Comparison of ENCODE assay signal across 17 cellular contexts in the genomic region with DNA sequence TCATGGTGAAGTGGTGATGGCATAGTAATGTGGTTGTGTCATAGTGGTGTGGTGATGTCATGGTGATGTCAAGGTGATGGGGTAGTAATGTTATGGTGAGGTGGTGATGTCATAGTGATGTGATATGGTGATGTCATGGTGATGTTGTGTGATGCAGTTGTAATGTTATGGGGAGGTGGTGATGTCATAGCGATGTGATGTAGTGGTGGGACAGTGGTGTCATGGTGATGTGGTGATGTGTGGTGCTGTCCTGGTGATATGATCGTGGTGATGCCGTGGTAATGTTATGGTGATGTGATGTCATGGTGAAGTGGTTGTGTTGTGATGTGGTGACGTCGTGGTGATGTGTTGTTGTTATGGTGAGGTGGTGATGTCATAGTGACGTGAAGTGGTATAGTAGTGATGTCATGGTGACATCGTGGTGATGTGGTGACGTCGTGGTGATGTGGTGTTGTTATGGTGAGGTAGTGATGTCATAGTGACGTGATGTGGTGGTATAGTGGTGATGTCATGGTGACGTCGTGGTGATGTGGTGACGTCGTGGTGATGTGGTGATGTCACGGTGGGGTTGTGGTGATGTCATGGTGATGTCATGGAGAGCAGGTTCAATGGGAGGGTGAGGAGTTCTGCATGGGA.
DNase-seq lines count a peak whose midpoint lies in the region; ATAC-seq and TF ChIP-seq lines count a peak whose summit lies in the region.
"Had no signal": no experiment of that assay in that cellular context is flagged by ENCODE, and none has a peak within 500 bp of the region (broad histone marks: within the 10 kb centered on the region; RNA-seq: fewer than 3 reads in every experiment).

No MANE protein-coding gene starts in this region.

- no peaks in the 10 kb centered on the region for H3K4me1 Mint-ChIP-seq in WTC11
- H3K4me1 Mint-ChIP-seq: central memory CD8-positive, alpha-beta T cell had no signal

- in situ Hi-C loops in GM23248 (cut with MboI), result no loop called here

- H3K79me2 ChIP-seq in SK-N-SH (ENCODE audit: insufficient read depth) (no peaks in the 10 kb centered on the region), GM23248 (ENCODE audit: insufficient read depth) (no peaks in the 10 kb centered on the region)

- no peak overlapping the region for H3K27ac ChIP-seq in SK-N-SH (ENCODE audit: low read depth in 2 of 2, low read length in 1 of 2)
- H3K27ac ChIP-seq in GM23248, result no peak overlapping the region
- H3K27ac ChIP-seq: epithelial cell of prostate, upper lobe of right lung had no signal

- H3K9me3 ChIP-seq in SK-N-SH, result no peaks in the 10 kb centered on the region
- no peaks in the 10 kb centered on the region for H3K9me3 ChIP-seq in GM23248 (ENCODE audit: low read depth)
- H3K9me3 ChIP-seq: upper lobe of right lung had no signal

- no peak overlapping the region for H3K9ac ChIP-seq in SK-N-SH
- H3K9ac ChIP-seq in GM23248, result no peak overlapping the region

- TF ChIP-seq RAD21 in SK-N-SH (IDR thresholded peaks at IDR 0.05; ENCODE audit: low read length), result no peak

- no peak overlapping the region for H2AFZ ChIP-seq in SK-N-SH (ENCODE audit: low read depth)
- no peak overlapping the region for H2AFZ ChIP-seq in GM23248

- ATAC-seq in SK-N-SH treated with all-trans-retinoic acid at 6 μM for 48 hours (no peak), WTC11 (no peak), GM21528 (IDR thresholded peaks at IDR 0.05; ENCODE audit: low FRiP score, unreplicated experiment) (no peak), HG03175 (IDR thresholded peaks at IDR 0.05; ENCODE audit: unreplicated experiment) (no peak)
- ATAC-seq: left colon, upper lobe of right lung had no signal

- H3K27me3 ChIP-seq in SK-N-SH (ENCODE audit: insufficient read depth) (no peaks in the 10 kb centered on the region), GM23248 (replicated peaks; ENCODE audit: insufficient read depth) (no peaks in the 10 kb centered on the region)
- H3K27me3 ChIP-seq: upper lobe of right lung had no signal

- no peaks in the 10 kb centered on the region for H3K27me3 Mint-ChIP-seq in WTC11 (ENCODE audit: low read depth)
- H3K27me3 Mint-ChIP-seq: central memory CD8-positive, alpha-beta T cell had no signal

- WGBS in SK-N-SH (ENCODE audit: low lambda C conversion rate), result 63% methylated on average over 15 of the region's 15 CpGs
- WGBS in GM23248 (ENCODE audit: low coverage in 1 of 2, low lambda C conversion rate in 2 of 2, missing lambda C conversion rate in 2 of 2), 2 experiments, result 70 to 73% methylated on average over 15 of the region's 15 CpGs

- DNase-seq in SK-N-SH (peak; percentile 45), GM23248 (peak; percentile 22), WTC11 (ENCODE audit: low spot score) (no peak), fibroblast of villous mesenchyme (ENCODE audit: low read depth) (peak; percentile 1), D341Med (ENCODE audit: low spot score) (no peak)
- DNase-seq: activated CD4-positive, CD25-positive, alpha-beta regulatory T cell treated with anti-CD3 and anti-CD28 coated beads, Interleukin-2, amount 50 U/mL, for 72 hours; activated naive CD4-positive, alpha-beta T cell; Caco-2; left colon; NCI-H226; stimulated activated CD8-positive, alpha-beta memory T cell treated with anti-CD3 and anti-CD28 coated beads, Interleukin-4, amount 100 ng/mL, for 48 hours; upper lobe of right lung had no signal

- H3K4me1 ChIP-seq in SK-N-SH (ENCODE audit: control insufficient read depth in 1 of 2, insufficient read depth in 2 of 2, low read depth in 1 of 2, low read length in 1 of 2) (peaks cover 0 to 4% of the 10 kb centered on the region in 2 experiments; a peak in 1 of 4 replicates), GM23248 (ENCODE audit: insufficient read depth) (no peaks in the 10 kb centered on the region)
- H3K4me1 ChIP-seq: Caco-2, upper lobe of right lung had no signal

- CTCF ChIA-PET in SK-N-SH (lab: Yijun Ruan, JAX), result interaction anchor here (0.9 kb wide), 1 partner anchor 12 kb away, joined by 3 read pairs; no protein-coding TSS in a partner anchor
- CTCF ChIA-PET in WTC11 (lab: Charles Lee), result no interaction called here

- TF ChIP-seq CTCF in SK-N-SH (IDR thresholded peaks at IDR 0.05), result no peak
- TF ChIP-seq CTCF in WTC11 (IDR thresholded peaks at IDR 0.05), result no peak
- no peak for TF ChIP-seq CTCF in fibroblast of villous mesenchyme (IDR thresholded peaks at IDR 0.05; ENCODE audit: insufficient read depth, low read depth, low read length)

- H3K9me3 Mint-ChIP-seq in WTC11, result no peaks in the 10 kb centered on the region
- H3K9me3 Mint-ChIP-seq: central memory CD8-positive, alpha-beta T cell had no signal

- H4K20me1 ChIP-seq in SK-N-SH (ENCODE audit: insufficient read depth), result no peaks in the 10 kb centered on the region
- no peaks in the 10 kb centered on the region for H4K20me1 ChIP-seq in GM23248 (ENCODE audit: insufficient read depth)

- H3K27ac Mint-ChIP-seq in WTC11, result no peak overlapping the region

- no peaks in the 10 kb centered on the region for H3K36me3 Mint-ChIP-seq in WTC11

- H3F3A ChIP-seq in SK-N-SH (replicated peaks; ENCODE audit: insufficient read depth) (no peaks in the 10 kb centered on the region), GM23248 (ENCODE audit: insufficient read depth) (no peaks in the 10 kb centered on the region)

- H3K4me2 ChIP-seq in SK-N-SH (no peak overlapping the region), GM23248 (ENCODE audit: unreplicated experiment) (no peak overlapping the region)

- TF ChIP-seq EP300 in SK-N-SH (IDR thresholded peaks at IDR 0.05; ENCODE audit: borderline replicate concordance in 1 of 2, low read depth in 1 of 2, low read length in 1 of 2), result no peak

- H3K9me2 ChIP-seq in SK-N-SH (no peaks in the 10 kb centered on the region), GM23248 (ENCODE audit: insufficient read depth) (no peaks in the 10 kb centered on the region)

- POLR2A ChIA-PET in SK-N-SH (lab: Yijun Ruan, JAX) (no interaction called here), WTC11 (lab: Charles Lee) (no interaction called here)

- no peak overlapping the region for H3K4me3 ChIP-seq in SK-N-SH (ENCODE audit: low read depth in 2 of 2, low read length in 1 of 2)
- H3K4me3 ChIP-seq in GM23248, result no peak overlapping the region
- no peak overlapping the region for H3K4me3 ChIP-seq in fibroblast of villous mesenchyme (ENCODE audit: low read depth, low read length)
- H3K4me3 ChIP-seq: upper lobe of right lung had no signal

- no peak overlapping the region for H3K4me3 Mint-ChIP-seq in WTC11
- H3K4me3 Mint-ChIP-seq: central memory CD8-positive, alpha-beta T cell had no signal

- no peaks in the 10 kb centered on the region for H3K36me3 ChIP-seq in SK-N-SH (replicated peaks in 1 of 2; ENCODE audit: control insufficient read depth in 1 of 2, insufficient read depth in 2 of 2, low read length in 1 of 2)
- no peaks in the 10 kb centered on the region for H3K36me3 ChIP-seq in GM23248 (ENCODE audit: low read depth)
- H3K36me3 ChIP-seq: upper lobe of right lung had no signal

TF ChIP-seq in SK-N-SH, 30 proteins besides CTCF, POLR2A, EP300 and RAD21 (continues in another document):
- TF ChIP-seq EZH2phosphoT487 (IDR thresholded peaks at IDR 0.05; ENCODE audit: borderline replicate concordance, low read depth), result no peak
- no peak for TF ChIP-seq SIN3A (IDR thresholded peaks at IDR 0.05; ENCODE audit: borderline replicate concordance, low read depth, low read length)
- no peak for TF ChIP-seq TAF1 (IDR thresholded peaks at IDR 0.05; ENCODE audit: borderline replicate concordance, low read depth, low read length)
- no peak for TF ChIP-seq GABPA (IDR thresholded peaks at IDR 0.05; ENCODE audit: low read depth)
- TF ChIP-seq RFX5 (IDR thresholded peaks at IDR 0.05; ENCODE audit: low read length), result no peak

TF ChIP-seq in SK-N-SH treated with all-trans-retinoic acid at 6 μM for 48 hours, 23 proteins besides CTCF, POLR2A, EP300 and RAD21:
- TF ChIP-seq ESRRG (CRISPR knock-in tag; IDR thresholded peaks at IDR 0.05) (no peak), RARB (CRISPR knock-in tag; IDR thresholded peaks at IDR 0.05) (no peak), ARNTL (CRISPR knock-in tag; IDR thresholded peaks at IDR 0.05; ENCODE audit: borderline replicate concordance, low read depth) (no peak), CSDC2 (CRISPR knock-in tag; IDR thresholded peaks at IDR 0.05) (no peak), TCF4 (CRISPR knock-in tag; IDR thresholded peaks at IDR 0.05; ENCODE audit: borderline replicate concordance) (no peak), ZFP30 (CRISPR knock-in tag; IDR thresholded peaks at IDR 0.05) (no peak), SNAI2 (CRISPR knock-in tag; IDR thresholded peaks at IDR 0.05) (no peak)

TF ChIP-seq in WTC11, 78 proteins besides CTCF, POLR2A, EP300 and RAD21:
- TF ChIP-seq CBFB (CRISPR knock-in tag; IDR thresholded peaks at IDR 0.05; ENCODE audit: low read depth) (no peak), KAT7 (CRISPR knock-in tag; IDR thresholded peaks at IDR 0.05; ENCODE audit: borderline replicate concordance) (no peak), NFE2L1 (CRISPR knock-in tag; IDR thresholded peaks at IDR 0.05) (peak; percentile 56; the same call in 1 of the 2 replicates), SMAD3 (CRISPR knock-in tag; IDR thresholded peaks at IDR 0.05; ENCODE audit: borderline replicate concordance) (no peak), E2F4 (CRISPR knock-in tag; IDR thresholded peaks at IDR 0.05; ENCODE audit: borderline replicate concordance, low read depth) (no peak)

Comparison
In these comparisons a context has a peak if more than half of its experiments do, and no peak if none do; other contexts are left out.
1. DNase-seq: peak in SK-N-SH (single experiment), GM23248 (single experiment) and fibroblast of villous mesenchyme (single experiment); none in WTC11 (single experiment) and D341Med (single experiment).